In the genomic region with DNA sequence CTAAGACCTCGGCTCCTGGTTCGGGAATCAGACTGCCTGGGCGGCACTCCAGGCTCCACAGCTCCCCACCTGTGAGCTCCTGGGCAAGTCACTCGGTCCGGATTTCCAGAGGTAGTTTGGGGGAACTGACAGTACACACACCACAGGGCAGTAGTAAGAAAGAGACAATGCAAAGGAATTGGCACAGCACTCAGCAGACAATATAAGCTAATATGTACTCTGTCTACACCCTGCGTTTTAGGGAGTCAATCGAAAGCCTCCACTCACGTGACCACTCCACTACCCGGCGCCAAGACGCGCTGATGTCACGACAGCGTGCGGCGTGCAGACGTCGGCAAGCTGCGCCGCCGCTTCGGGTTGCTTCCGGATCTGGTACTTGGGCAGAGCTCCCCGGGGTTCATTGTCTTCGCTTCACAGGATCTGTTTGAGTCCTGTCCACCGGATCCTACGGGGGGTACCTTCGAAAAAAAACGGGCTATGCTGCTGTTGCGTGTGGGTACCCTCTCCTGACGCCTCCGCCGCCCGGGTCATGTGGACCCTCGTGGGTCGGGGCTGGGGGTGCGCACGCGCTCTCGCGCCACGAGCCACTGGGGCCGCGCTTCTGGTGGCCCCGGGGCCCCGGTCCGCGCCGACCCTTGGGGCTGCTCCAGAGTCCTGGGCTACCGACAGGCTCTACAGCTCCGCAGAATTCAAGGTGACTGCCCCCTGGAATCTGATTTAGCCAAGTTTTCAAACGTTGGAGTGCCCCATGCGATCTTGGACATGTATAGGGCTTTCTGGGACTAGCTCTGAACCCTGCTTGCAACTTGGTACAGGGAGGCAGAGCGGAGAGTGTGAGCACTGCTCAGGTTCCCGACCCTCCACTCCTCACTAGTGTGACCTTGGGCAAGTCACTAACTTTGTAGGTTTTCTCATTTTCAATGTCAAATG, we compare ENCODE assay signal across 8 cellular contexts. TPM values are rescaled to one million over a fixed set of nuclear protein-coding genes. Genes with fewer than 3 reads are reported as not detected.
A peak's percentile ranks its signal among the peaks of the same experiment; 100 is the strongest.
DNase-seq lines count a peak whose midpoint lies in the region; ATAC-seq and TF ChIP-seq lines count a peak whose summit lies in the region.

A gene with protein sequence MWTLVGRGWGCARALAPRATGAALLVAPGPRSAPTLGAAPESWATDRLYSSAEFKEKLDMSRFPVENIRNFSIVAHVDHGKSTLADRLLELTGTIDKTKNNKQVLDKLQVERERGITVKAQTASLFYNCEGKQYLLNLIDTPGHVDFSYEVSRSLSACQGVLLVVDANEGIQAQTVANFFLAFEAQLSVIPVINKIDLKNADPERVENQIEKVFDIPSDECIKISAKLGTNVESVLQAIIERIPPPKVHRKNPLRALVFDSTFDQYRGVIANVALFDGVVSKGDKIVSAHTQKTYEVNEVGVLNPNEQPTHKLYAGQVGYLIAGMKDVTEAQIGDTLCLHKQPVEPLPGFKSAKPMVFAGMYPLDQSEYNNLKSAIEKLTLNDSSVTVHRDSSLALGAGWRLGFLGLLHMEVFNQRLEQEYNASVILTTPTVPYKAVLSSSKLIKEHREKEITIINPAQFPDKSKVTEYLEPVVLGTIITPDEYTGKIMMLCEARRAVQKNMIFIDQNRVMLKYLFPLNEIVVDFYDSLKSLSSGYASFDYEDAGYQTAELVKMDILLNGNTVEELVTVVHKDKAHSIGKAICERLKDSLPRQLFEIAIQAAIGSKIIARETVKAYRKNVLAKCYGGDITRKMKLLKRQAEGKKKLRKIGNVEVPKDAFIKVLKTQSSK (plus strand): TSS at position 327 of the 930 bp plus-strand sequence. CDS start 203 bp downstream, at position 530.

- peaks cover 34% of the 10 kb centered on the region for H3K4me1 Mint-ChIP-seq in activated CD4-positive, alpha-beta T cell treated with anti-CD3 and anti-CD28 coated beads for 36 hours

- H3K36me3 Mint-ChIP-seq in activated CD4-positive, alpha-beta T cell treated with anti-CD3 and anti-CD28 coated beads for 36 hours (ENCODE audit: low read depth): peaks cover 13% of the 10 kb centered on the region

- no peaks in the 10 kb centered on the region for H3K27me3 Mint-ChIP-seq in activated CD4-positive, alpha-beta T cell treated with anti-CD3 and anti-CD28 coated beads for 36 hours

- peak within 1 kb of the TSS; percentile 81 for H3K4me3 ChIP-seq in choroid plexus epithelial cell (ENCODE audit: low read depth, low read length)
- peak within 1 kb of the TSS; percentile 68 for H3K4me3 ChIP-seq in kidney epithelial cell (ENCODE audit: low read depth, low read length)

- H3K36me3 ChIP-seq in kidney epithelial cell (ENCODE audit: control insufficient read depth, insufficient read depth, low read length): no peaks in the 10 kb centered on the region

- H3K4me3 Mint-ChIP-seq in activated CD4-positive, alpha-beta T cell treated with anti-CD3 and anti-CD28 coated beads for 36 hours: peak within 1 kb of the TSS; percentile 87

- H3K27ac Mint-ChIP-seq in activated CD4-positive, alpha-beta T cell treated with anti-CD3 and anti-CD28 coated beads for 36 hours: peak within 1 kb of the TSS; percentile 93

- no peaks in the 10 kb centered on the region for H3K9me3 Mint-ChIP-seq in activated CD4-positive, alpha-beta T cell treated with anti-CD3 and anti-CD28 coated beads for 36 hours (ENCODE audit: low read depth)

- intact Hi-C loops in activated CD4-positive, alpha-beta T cell treated with anti-CD3 and anti-CD28 coated beads for 36 hours (cut with DNase I, micrococcal nuclease): loop anchor here (1.0 to 2.0 kb wide), 2 partner anchors 48 kb away; a partner anchor contains a TSS

- DNase-seq in Ammon's horn (ENCODE audit: low spot score) (peak; percentile 96), GM19238 (ENCODE audit: insufficient read length, low spot score) (peak; percentile 70), NCI-H524 (lab: John Stamatoyannopoulos, UW) (peak; percentile 79 to 87), choroid plexus epithelial cell (ENCODE audit: low read depth) (peak; percentile 93), kidney epithelial cell (ENCODE audit: low read depth) (peak; percentile 60)
- DNase-seq in activated CD4-positive, alpha-beta T cell treated with anti-CD3 and anti-CD28 coated beads for 36 hours: peak; percentile 94
- peak; percentile 79 to 82 for DNase-seq in stimulated activated CD4-positive, alpha-beta T cell treated with anti-CD3 and anti-CD28 coated beads, Interleukin-15, amount 100 ng/mL, for 48 hours (ENCODE audit: low read depth in 2 of 2)

- ATAC-seq in HG03442 (IDR thresholded peaks at IDR 0.05; ENCODE audit: unreplicated experiment): peak; percentile 95
- peak; percentile 92 for ATAC-seq in activated CD4-positive, alpha-beta T cell treated with anti-CD3 and anti-CD28 coated beads for 36 hours

- CTCF ChIA-PET in activated CD4-positive, alpha-beta T cell treated with anti-CD3 and anti-CD28 coated beads for 36 hours (lab: Charles Lee): interaction anchor here (0.7 to 1.0 kb wide), 2 partner anchors 10 to 49 kb away, joined by 3 to 4 read pairs; no protein-coding TSS in a partner anchor

- POLR2A ChIA-PET in activated CD4-positive, alpha-beta T cell treated with anti-CD3 and anti-CD28 coated beads for 36 hours (lab: Charles Lee): interaction anchor here (0.5 to 2.1 kb wide), 6 partner anchors 17 to 229 kb away, joined by 3 to 7 read pairs (median 6); a partner anchor contains a TSS

- TF ChIP-seq CTCF in choroid plexus epithelial cell (conservative IDR thresholded peaks at IDR 0.05; ENCODE audit: low read depth, low read length) (peak; percentile 13), kidney epithelial cell (IDR thresholded peaks at IDR 0.05; ENCODE audit: insufficient read depth, low read length, poor library complexity, severe bottlenecking) (no peak)

- no peaks in the 10 kb centered on the region for H3K27me3 ChIP-seq in kidney epithelial cell (ENCODE audit: control insufficient read depth, insufficient read depth, low read length)

RNA-seq across cellular contexts. Expression of the gene that starts here (rescaled TPM):
- total RNA-seq in activated CD4-positive, alpha-beta T cell treated with anti-CD3 and anti-CD28 coated beads for 36 hours: 10 to 100 TPM; 38.3 to 46.7 TPM
- 27.7 and 29.6 TPM in 2 replicates for total RNA-seq in kidney epithelial cell

Comparison
In these comparisons a context has a peak if more than half of its experiments do, and no peak if none do; other contexts are left out.
1. Peak in every context shown above with its lines: DNase-seq, ATAC-seq and H3K4me3 ChIP-seq.